In genomic region chr6:32118782-32119628, GRCh38 we compare ENCODE assay signal across 1 cellular context.
TF ChIP-seq lines count a peak whose summit lies in the region.

No MANE protein-coding gene starts in this region.

TF ChIP-seq in K562, 482 proteins besides CTCF, POLR2A, EP300 and RAD21 (continued from another document and continues in another):
- TF ChIP-seq ELK1 (CRISPR knock-in tag; IDR thresholded peaks at IDR 0.05) (no peak), PRDM10 (IDR thresholded peaks at IDR 0.05; ENCODE audit: partially characterized antibody) (peak; percentile 12), MYNN (IDR thresholded peaks at IDR 0.05) (peak; percentile 33; the same call in 1 of the 2 replicates), MYNN (CRISPR knock-in tag; IDR thresholded peaks at IDR 0.05) (no peak), ZNF449 (CRISPR knock-in tag; IDR thresholded peaks at IDR 0.05) (no peak), FOXA3 (CRISPR knock-in tag; conservative IDR thresholded peaks at IDR 0.05 in 1 of 2, IDR thresholded peaks at IDR 0.05 in 1 of 2) (no peak), ZBTB9 (CRISPR knock-in tag; IDR thresholded peaks at IDR 0.05) (no peak), OTX1 (CRISPR knock-in tag; IDR thresholded peaks at IDR 0.05) (no peak), DACH1 (IDR thresholded peaks at IDR 0.05; ENCODE audit: partially characterized antibody) (no peak), SFPQ (IDR thresholded peaks at IDR 0.05; ENCODE audit: low read depth, low read length) (no peak), ZNF408 (CRISPR knock-in tag; IDR thresholded peaks at IDR 0.05; ENCODE audit: low read depth) (no peak), CEBPG (CRISPR knock-in tag; IDR thresholded peaks at IDR 0.05) (no peak), CEBPG (tag; conservative IDR thresholded peaks at IDR 0.05 in 1 of 2, IDR thresholded peaks at IDR 0.05 in 1 of 2) (no peak), PHF21A (IDR thresholded peaks at IDR 0.05; ENCODE audit: borderline replicate concordance, low read depth) (no peak), FOXJ2 (tag; IDR thresholded peaks at IDR 0.05) (no peak), CBX2 (IDR thresholded peaks at IDR 0.05; ENCODE audit: insufficient read depth, low read length, poor library complexity, severe bottlenecking) (no peak), SRSF9 (IDR thresholded peaks at IDR 0.05; ENCODE audit: borderline replicate concordance, low read depth, low read length) (no peak), TFAP4 (CRISPR knock-in tag; IDR thresholded peaks at IDR 0.05; ENCODE audit: borderline replicate concordance) (peak; percentile 80; the same call in 1 of the 2 replicates), ZFP36 (IDR thresholded peaks at IDR 0.05; ENCODE audit: low read depth, low read length, partially characterized antibody) (peak; percentile 8), ZNF75A (CRISPR knock-in tag; IDR thresholded peaks at IDR 0.05) (no peak), NONO (IDR thresholded peaks at IDR 0.05; ENCODE audit: low read depth in 2 of 2, low read length in 1 of 2) (no peak), AFF1 (IDR thresholded peaks at IDR 0.05; ENCODE audit: low read depth in 1 of 2, partially characterized antibody in 2 of 2) (peak in 1 of 2 experiments; percentile 12), E2F4 (CRISPR knock-in tag; IDR thresholded peaks at IDR 0.05; ENCODE audit: low read depth) (no peak), STAG1 (CRISPR knock-in tag; IDR thresholded peaks at IDR 0.05; ENCODE audit: borderline replicate concordance) (peak; percentile 92; the same call in 1 of the 2 replicates), GABPA (tag; conservative IDR thresholded peaks at IDR 0.05; ENCODE audit: low read depth) (no peak), ZNF24 (IDR thresholded peaks at IDR 0.05) (peak; percentile 30; the same call in 1 of the 2 replicates), ZNF134 (CRISPR knock-in tag; conservative IDR thresholded peaks at IDR 0.05) (no peak), MCM5 (IDR thresholded peaks at IDR 0.05; ENCODE audit: low read depth) (no peak), JUND (IDR thresholded peaks at IDR 0.05; ENCODE audit: borderline replicate concordance, low read depth, low read length) (peak; percentile 64; the same call in 1 of the 2 replicates), JUND (tag; IDR thresholded peaks at IDR 0.05; ENCODE audit: borderline replicate concordance, low read depth, low read length) (peak; percentile 41; the same call in 1 of the 3 replicates), CTCFL (IDR thresholded peaks at IDR 0.05; ENCODE audit: borderline replicate concordance, insufficient read depth, low read depth, low read length, poor library complexity, severe bottlenecking) (peak; percentile 47), MAZ (CRISPR knock-in tag; conservative IDR thresholded peaks at IDR 0.05 in 1 of 2, IDR thresholded peaks at IDR 0.05 in 1 of 2) (peak; percentile 44 to 62; a peak in 2 of 4 replicates)
